In genomic region chr11:2378527-2379210, GRCh38 we compare ENCODE assay signal across 1 cellular context.
TF ChIP-seq lines count a peak whose summit lies in the region.

No MANE protein-coding gene starts in this region.

TF ChIP-seq in GM23338, 12 proteins besides CTCF, POLR2A, EP300 and RAD21 (continued from another document):
- TF ChIP-seq ZNF462 (CRISPR knock-in tag; IDR thresholded peaks at IDR 0.05) (no peak), ZNF114 (CRISPR knock-in tag; IDR thresholded peaks at IDR 0.05) (no peak), JUNB (IDR thresholded peaks at IDR 0.05; ENCODE audit: unreplicated experiment) (no peak), NANOG (IDR thresholded peaks at IDR 0.05; ENCODE audit: borderline replicate concordance) (no peak)
